16 cellular contexts compared by ENCODE assay signal in genomic region chr16:69535123-69536050, GRCh38.
A peak's percentile ranks its signal among the peaks of the same experiment; 100 is the strongest.
DNase-seq lines count a peak whose midpoint lies in the region; ATAC-seq and TF ChIP-seq lines count a peak whose summit lies in the region.
"Had no signal": no experiment of that assay in that cellular context is flagged by ENCODE, and none has a peak within 500 bp of the region (broad histone marks: within the 10 kb centered on the region; RNA-seq: fewer than 3 reads in every experiment).

No MANE protein-coding gene starts in this region.

- H3K36me3 Mint-ChIP-seq in stimulated activated naive CD8-positive, alpha-beta T cell treated with anti-CD3 and anti-CD28 coated beads, Interleukin-15, Interleukin-2, amounts not matched to agents 100 ng/mL and 50 ng/mL, for 24 hours (ENCODE audit: low read depth), result no peaks in the 10 kb centered on the region
- H3K36me3 Mint-ChIP-seq: brain had no signal

- no peak for TF ChIP-seq CTCF in fibroblast of pulmonary artery (IDR thresholded peaks at IDR 0.05; ENCODE audit: low read length, missing control alignments)

- H3K4me3 Mint-ChIP-seq in stimulated activated naive CD8-positive, alpha-beta T cell treated with anti-CD3 and anti-CD28 coated beads, Interleukin-15, Interleukin-2, amounts not matched to agents 100 ng/mL and 50 ng/mL, for 24 hours, result peak overlapping the region; percentile 17
- H3K4me3 Mint-ChIP-seq in stimulated activated naive CD8-positive, alpha-beta T cell treated with anti-CD3 and anti-CD28 coated beads, Interleukin-15, amount 100 ng/mL, for 72 hours, result no peak overlapping the region
- H3K4me3 Mint-ChIP-seq: activated T-helper 17 cell treated with anti-CD3 and anti-CD28 coated beads, Interleukin-2, amount 50 U/mL, for 72 hours; brain; immature natural killer cell had no signal

- H3K4me3 ChIP-seq in adipocyte (ENCODE audit: low read length), result no peak overlapping the region
- H3K4me3 ChIP-seq in fibroblast of pulmonary artery (replicated peaks; ENCODE audit: low read depth, low read length), result no peak overlapping the region

- H3K36me3 ChIP-seq in adipocyte (ENCODE audit: control insufficient read depth, insufficient read depth, low read length, severe bottlenecking), result no peaks in the 10 kb centered on the region

- peaks cover 20% of the 10 kb centered on the region for H3K4me1 ChIP-seq in adipocyte (ENCODE audit: control insufficient read depth, insufficient read depth, low read length)

- H3K9me3 ChIP-seq in adipocyte (ENCODE audit: control insufficient read depth, low read length), result no peaks in the 10 kb centered on the region

- DNase-seq in stimulated activated naive CD8-positive, alpha-beta T cell treated with anti-CD3 and anti-CD28 coated beads, Interleukin-15, amount 100 ng/mL, for 72 hours, result no peak
- DNase-seq in adipocyte (ENCODE audit: low read depth) (peak; percentile 62), fibroblast of pulmonary artery (ENCODE audit: low read depth) (peak; percentile 56), superior temporal gyrus (ENCODE audit: extremely low spot score) (peak; percentile 33)
- DNase-seq in NK-92 treated with Interleukin-12 subunit alpha and Interleukin-12 subunit beta, amount 100 ng/mL, for 24 hours (lab: John Stamatoyannopoulos, UW), result no peak
- DNase-seq in stimulated activated CD4-positive, alpha-beta T cell treated with anti-CD3 and anti-CD28 coated beads, Interleukin-4, amount 100 ng/mL, for 4 hours, result no peak
- DNase-seq: activated CD4-positive, alpha-beta T cell treated with anti-CD3 and anti-CD28 coated beads, Interleukin-2, amount 50 U/mL, for 1 hour; immature natural killer cell; MV-4-11; NCI-H226; T-helper 2 cell had no signal

- no peaks in the 10 kb centered on the region for H3K27me3 Mint-ChIP-seq in stimulated activated naive CD8-positive, alpha-beta T cell treated with anti-CD3 and anti-CD28 coated beads, Interleukin-15, Interleukin-2, amounts not matched to agents 100 ng/mL and 50 ng/mL, for 24 hours
- H3K27me3 Mint-ChIP-seq in stimulated activated naive CD8-positive, alpha-beta T cell treated with anti-CD3 and anti-CD28 coated beads, Interleukin-15, amount 100 ng/mL, for 72 hours, result peaks cover 9% of the 10 kb centered on the region
- H3K27me3 Mint-ChIP-seq: activated T-helper 17 cell treated with anti-CD3 and anti-CD28 coated beads, Interleukin-2, amount 50 U/mL, for 72 hours had no signal

- no peak for ATAC-seq in stimulated activated naive CD8-positive, alpha-beta T cell treated with anti-CD3 and anti-CD28 coated beads, Interleukin-15, amount 100 ng/mL, for 72 hours
- no peak for ATAC-seq in HG03457 (IDR thresholded peaks at IDR 0.05; ENCODE audit: unreplicated experiment)
- ATAC-seq: activated T-helper 17 cell treated with anti-CD3 and anti-CD28 coated beads, Interleukin-2, amount 50 U/mL, for 72 hours had no signal

- H3K4me1 Mint-ChIP-seq in stimulated activated naive CD8-positive, alpha-beta T cell treated with anti-CD3 and anti-CD28 coated beads, Interleukin-15, Interleukin-2, amounts not matched to agents 100 ng/mL and 50 ng/mL, for 24 hours (ENCODE audit: low read depth), result peaks cover 54% of the 10 kb centered on the region
- peaks cover 40% of the 10 kb centered on the region for H3K4me1 Mint-ChIP-seq in stimulated activated naive CD8-positive, alpha-beta T cell treated with anti-CD3 and anti-CD28 coated beads, Interleukin-15, amount 100 ng/mL, for 72 hours

- H3K9me3 Mint-ChIP-seq in stimulated activated naive CD8-positive, alpha-beta T cell treated with anti-CD3 and anti-CD28 coated beads, Interleukin-15, Interleukin-2, amounts not matched to agents 100 ng/mL and 50 ng/mL, for 24 hours, result no peaks in the 10 kb centered on the region
- no peaks in the 10 kb centered on the region for H3K9me3 Mint-ChIP-seq in stimulated activated naive CD8-positive, alpha-beta T cell treated with anti-CD3 and anti-CD28 coated beads, Interleukin-15, amount 100 ng/mL, for 72 hours
- H3K9me3 Mint-ChIP-seq: activated T-helper 17 cell treated with anti-CD3 and anti-CD28 coated beads, Interleukin-2, amount 50 U/mL, for 72 hours; immature natural killer cell had no signal

- H3K27ac Mint-ChIP-seq in stimulated activated naive CD8-positive, alpha-beta T cell treated with anti-CD3 and anti-CD28 coated beads, Interleukin-15, Interleukin-2, amounts not matched to agents 100 ng/mL and 50 ng/mL, for 24 hours, result peak overlapping the region; percentile 31
- no peak overlapping the region for H3K27ac Mint-ChIP-seq in stimulated activated naive CD8-positive, alpha-beta T cell treated with anti-CD3 and anti-CD28 coated beads, Interleukin-15, amount 100 ng/mL, for 72 hours
- H3K27ac Mint-ChIP-seq: activated T-helper 17 cell treated with anti-CD3 and anti-CD28 coated beads, Interleukin-2, amount 50 U/mL, for 72 hours; progenitor cell of endocrine pancreas had no signal

- no peaks in the 10 kb centered on the region for H3K27me3 ChIP-seq in adipocyte (replicated peaks; ENCODE audit: control insufficient read depth, insufficient read depth, low read length)

- H3K9ac ChIP-seq in adipocyte (ENCODE audit: low read length), result no peak overlapping the region

Comparison
In these comparisons a context has a peak if more than half of its experiments do, and no peak if none do; other contexts are left out.
1. DNase-seq: peak in adipocyte (single experiment), fibroblast of pulmonary artery (single experiment) and superior temporal gyrus (single experiment); none in stimulated activated naive CD8-positive, alpha-beta T cell treated with anti-CD3 and anti-CD28 coated beads, Interleukin-15, amount 100 ng/mL, for 72 hours (0 of 2), NK-92 treated with Interleukin-12 subunit alpha and Interleukin-12 subunit beta, amount 100 ng/mL, for 24 hours (single experiment) and stimulated activated CD4-positive, alpha-beta T cell treated with anti-CD3 and anti-CD28 coated beads, Interleukin-4, amount 100 ng/mL, for 4 hours (0 of 2).